8 cellular contexts compared by ENCODE assay signal in the genomic region with DNA sequence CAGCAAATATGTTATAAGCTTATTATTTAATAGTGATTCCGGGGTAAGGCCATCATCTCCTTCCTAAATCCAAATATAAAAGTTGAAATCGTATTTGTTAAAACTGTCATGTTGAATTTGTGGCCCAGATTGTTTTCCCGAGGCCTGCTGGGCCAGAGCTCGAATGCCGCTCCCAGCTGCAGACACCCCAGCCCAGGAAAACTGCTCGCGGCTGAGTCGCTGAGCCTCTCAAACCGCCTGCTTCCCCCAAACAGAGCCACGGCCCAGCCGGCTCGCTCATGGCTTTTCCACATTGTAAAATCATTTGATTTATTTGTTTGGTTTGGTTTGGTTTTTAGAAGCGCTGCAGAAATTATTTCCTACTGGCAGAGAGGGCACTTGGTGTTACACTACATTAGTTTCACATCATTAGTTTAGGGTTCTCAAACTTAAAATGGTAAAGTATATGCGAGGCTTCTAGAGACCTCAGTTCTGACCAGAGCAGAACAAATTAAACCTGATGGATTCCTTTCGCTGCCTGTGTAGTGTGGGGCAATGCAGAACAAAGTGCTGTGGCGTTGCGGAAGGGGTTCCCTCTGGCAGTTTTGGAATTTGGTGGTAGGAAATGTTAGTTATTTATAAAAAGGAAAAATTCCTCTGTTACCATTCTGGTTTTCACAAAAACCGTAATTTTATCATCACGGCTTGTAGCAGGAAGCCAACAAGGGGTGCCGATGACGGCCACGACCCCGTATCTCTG.
DNase-seq lines count a peak whose midpoint lies in the region; ATAC-seq, FAIRE-seq and TF ChIP-seq lines count a peak whose summit lies in the region.

No MANE protein-coding gene starts in this region.

- H3K9me3 ChIP-seq in NT2/D1 (ENCODE audit: insufficient read depth, low read length): no peaks in the 10 kb centered on the region
- no peaks in the 10 kb centered on the region for H3K9me3 ChIP-seq in endothelial cell of umbilical vein (replicated peaks; ENCODE audit: control insufficient read depth, insufficient read depth, low read length)
- no peaks in the 10 kb centered on the region for H3K9me3 ChIP-seq in prostate gland

- no peaks in the 10 kb centered on the region for H3K79me2 ChIP-seq in endothelial cell of umbilical vein (ENCODE audit: control insufficient read depth, insufficient read depth, low read length)

- H3K9ac ChIP-seq in NT2/D1 (ENCODE audit: insufficient read length, low read depth) (no peak overlapping the region), endothelial cell of umbilical vein (replicated peaks; ENCODE audit: extremely low read depth, insufficient read depth, low read length) (no peak overlapping the region)

- CTCF ChIA-PET in endothelial cell of umbilical vein (lab: Charles Lee): interaction anchor here (0.6 to 3.0 kb wide), 31 partner anchors 10 to 282 kb away, joined by 3 to 27 read pairs (median 4); no protein-coding TSS in a partner anchor

- BruUV-seq in endothelial cell of umbilical vein (replicated peaks; lab: Mats Ljungman, UMichigan): no TSS peak

- H3K4me3 ChIP-seq in NT2/D1 (ENCODE audit: insufficient read length, low read depth) (peak overlapping the region; percentile 41), endothelial cell of umbilical vein (replicated peaks in 1 of 3; ENCODE audit: insufficient read depth in 1 of 3, low read depth in 1 of 3, low read length in 3 of 3) (peak overlapping the region in 1 of 3 experiments; percentile 40), prostate gland (peak overlapping the region; percentile 26 to 28)

- intact Hi-C loops in endothelial cell of umbilical vein (cut with micrococcal nuclease) (loop anchor here (1.0 to 5.0 kb wide), 5 partner anchors 18 to 285 kb away; partner anchors contain the start of gene PCBD2), prostate gland (cut with DNase I) (loop anchor here (2.0 to 5.0 kb wide), 3 partner anchors 162 to 283 kb away; partner anchors contain the start of gene PCBD2)

- no peak for FAIRE-seq in endothelial cell of umbilical vein (lab: Jason Lieb, UNC)

- TF ChIP-seq POLR2A in endothelial cell of umbilical vein (IDR thresholded peaks at IDR 0.05; ENCODE audit: low read depth, low read length): no peak
- no peak for TF ChIP-seq POLR2A in prostate gland (IDR thresholded peaks at IDR 0.05)

- WGBS in prostate gland: 66% methylated on average over 23 of the region's 23 CpGs

- no peaks in the 10 kb centered on the region for H3K9me1 ChIP-seq in endothelial cell of umbilical vein (replicated peaks; ENCODE audit: control insufficient read depth, extremely low read depth, insufficient read depth, low read length)

- H3K27ac ChIP-seq in endothelial cell of umbilical vein (ENCODE audit: insufficient read depth, low read depth, low read length) (no peak overlapping the region), prostate gland (peak overlapping the region; percentile 28 to 69)

- no peak for TF ChIP-seq CTCF in endothelial cell of umbilical vein (IDR thresholded peaks at IDR 0.05; ENCODE audit: extremely low read depth in 1 of 2, insufficient read depth in 1 of 2, low read depth in 1 of 2, low read length in 2 of 2)
- TF ChIP-seq CTCF in prostate gland (IDR thresholded peaks at IDR 0.05): no peak

- peaks cover 3% of the 10 kb centered on the region for H3K4me1 ChIP-seq in NT2/D1 (ENCODE audit: insufficient read depth, insufficient read length)
- peaks cover 17% of the 10 kb centered on the region for H3K4me1 ChIP-seq in endothelial cell of umbilical vein (ENCODE audit: control insufficient read depth, extremely low read depth, insufficient read depth, low read length)
- no peaks in the 10 kb centered on the region for H3K4me1 ChIP-seq in prostate gland (replicated peaks)

- DNase-seq in DMS53 treated with DMSO at 0.1 percent for 48 hours (lab: John Stamatoyannopoulos, UW; ENCODE audit: unreplicated experiment) (peak; percentile 72), NT2/D1 (ENCODE audit: low read depth, low spot score) (no peak), endothelial cell of umbilical vein (ENCODE audit: low read depth, low spot score) (no peak), prostate gland (ENCODE audit: low spot score) (no peak), HuH-7 (ENCODE audit: low spot score) (no peak), NOMO-1 (lab: John Stamatoyannopoulos, UW; ENCODE audit: unreplicated experiment in 2 of 2) (no peak)

- POLR2A ChIA-PET in endothelial cell of umbilical vein (lab: Charles Lee): no interaction called here

- H3K27me3 ChIP-seq in NT2/D1 (ENCODE audit: insufficient read depth, insufficient read length): peaks cover 29% of the 10 kb centered on the region
- peaks cover 7 to 28% of the 10 kb centered on the region in 2 experiments for H3K27me3 ChIP-seq in endothelial cell of umbilical vein (ENCODE audit: control insufficient read depth in 2 of 2, insufficient read depth in 2 of 2, low read length in 2 of 2)
- no peaks in the 10 kb centered on the region for H3K27me3 ChIP-seq in prostate gland (replicated peaks; ENCODE audit: insufficient read depth)

- no peaks in the 10 kb centered on the region for H3K36me3 ChIP-seq in NT2/D1 (ENCODE audit: insufficient read depth, insufficient read length, low read length)
- no peaks in the 10 kb centered on the region for H3K36me3 ChIP-seq in endothelial cell of umbilical vein (ENCODE audit: control insufficient read depth in 2 of 2, extremely low read depth in 1 of 2, insufficient read depth in 2 of 2, low read length in 2 of 2)
- H3K36me3 ChIP-seq in prostate gland: no peaks in the 10 kb centered on the region

- no peak for ATAC-seq in GM21447 (IDR thresholded peaks at IDR 0.05; ENCODE audit: unreplicated experiment)
- ATAC-seq in GM19467 (IDR thresholded peaks at IDR 0.05; ENCODE audit: unreplicated experiment): no peak

- H2AFZ ChIP-seq in endothelial cell of umbilical vein (ENCODE audit: low read depth, low read length): peak overlapping the region; percentile 79

- no peak overlapping the region for H3K4me2 ChIP-seq in endothelial cell of umbilical vein (ENCODE audit: insufficient read depth, low read length)

- no peaks in the 10 kb centered on the region for H4K20me1 ChIP-seq in endothelial cell of umbilical vein (replicated peaks; ENCODE audit: control insufficient read depth, extremely low read depth, insufficient read depth, low read length)

- dilution Hi-C loops in endothelial cell of umbilical vein (cut with MboI; ENCODE audit: extremely low pct_ligation_motif_present, low sequenced_read_pairs): no loop called here

TF ChIP-seq in endothelial cell of umbilical vein, 7 proteins besides CTCF, POLR2A, EP300 and RAD21:
- no peak for TF ChIP-seq FOS (IDR thresholded peaks at IDR 0.05; ENCODE audit: borderline replicate concordance, insufficient read depth, low read length)
- no peak for TF ChIP-seq MYC (IDR thresholded peaks at IDR 0.05; ENCODE audit: low read depth, low read length)
- TF ChIP-seq EZH2 (IDR thresholded peaks at IDR 0.05; ENCODE audit: borderline replicate concordance, low read depth, low read length, severe bottlenecking): no peak
- no peak for TF ChIP-seq POLR2AphosphoS5 (IDR thresholded peaks at IDR 0.05; ENCODE audit: insufficient read depth, low read depth, low read length)
